In genomic region chrX:111039606-111040005, GRCh38 we compare ENCODE assay signal across 17 cellular contexts. TPM values are rescaled to one million over a fixed set of nuclear protein-coding genes. Genes with fewer than 3 reads are reported as not detected.
DNase-seq lines count a peak whose midpoint lies in the region; TF ChIP-seq lines count a peak whose summit lies in the region.
"Had no signal": no experiment of that assay in that cellular context is flagged by ENCODE, and none has a peak within 500 bp of the region (broad histone marks: within the 10 kb centered on the region; RNA-seq: fewer than 3 reads in every experiment).

No MANE protein-coding gene starts in this region.

- no peaks in the 10 kb centered on the region for H3K9me3 Mint-ChIP-seq in MCF 10A (ENCODE audit: unreplicated experiment)
- H3K9me3 Mint-ChIP-seq: CD8-positive, alpha-beta memory T cell had no signal

- no peak overlapping the region for H3K4me2 ChIP-seq in smooth muscle cell
- H3K4me2 ChIP-seq: BLaER1 had no signal

- TF ChIP-seq EP300 in sigmoid colon (IDR thresholded peaks at IDR 0.05): no peak

- no peaks in the 10 kb centered on the region for H4K20me1 ChIP-seq in smooth muscle cell (ENCODE audit: low read depth)
- H4K20me1 ChIP-seq: BLaER1 had no signal

- H3K36me3 ChIP-seq in breast epithelium (no peaks in the 10 kb centered on the region), sigmoid colon (no peaks in the 10 kb centered on the region), smooth muscle cell (ENCODE audit: low read depth) (no peaks in the 10 kb centered on the region)
- H3K36me3 ChIP-seq: BLaER1, MG63 had no signal

- CTCF ChIA-PET in MCF 10A (lab: Yijun Ruan, JAX): no interaction called here

- BruUV-seq in MCF 10A (replicated peaks; lab: Mats Ljungman, UMichigan): no TSS peak

- no peak overlapping the region for H3K9ac ChIP-seq in smooth muscle cell (ENCODE audit: low read depth)
- H3K9ac ChIP-seq: BLaER1 had no signal

- H3K27ac Mint-ChIP-seq in MCF 10A (ENCODE audit: low read depth, unreplicated experiment): peak overlapping the region; percentile 83

- H3F3A ChIP-seq in smooth muscle cell (ENCODE audit: low read depth): no peaks in the 10 kb centered on the region

- H3K9me3 ChIP-seq in breast epithelium (no peaks in the 10 kb centered on the region), sigmoid colon (no peaks in the 10 kb centered on the region), smooth muscle cell (replicated peaks; ENCODE audit: low read depth) (no peaks in the 10 kb centered on the region)
- H3K9me3 ChIP-seq: BLaER1, MG63 had no signal

- H3K27ac ChIP-seq in breast epithelium (no peak overlapping the region), sigmoid colon (no peak overlapping the region), smooth muscle cell (ENCODE audit: low read depth) (no peak overlapping the region)
- H3K27ac ChIP-seq: 22Rv1, BLaER1 had no signal

- peaks cover 21% of the 10 kb centered on the region for H3K4me1 Mint-ChIP-seq in MCF 10A (ENCODE audit: insufficient read depth, unreplicated experiment)

- WGBS in sigmoid colon, 2 donors: 51 to 60% methylated on average over 2 of the region's 2 CpGs
- 65% methylated on average over 2 of the region's 2 CpGs for WGBS in smooth muscle cell (ENCODE audit: low lambda C conversion rate)

- no peak for TF ChIP-seq CTCF in MCF 10A (IDR thresholded peaks at IDR 0.05; ENCODE audit: unreplicated experiment)
- TF ChIP-seq CTCF in breast epithelium (IDR thresholded peaks at IDR 0.05): no peak
- no peak for TF ChIP-seq CTCF in sigmoid colon (IDR thresholded peaks at IDR 0.05)
- no peak for TF ChIP-seq CTCF in smooth muscle cell (IDR thresholded peaks at IDR 0.05; ENCODE audit: borderline replicate concordance, insufficient read depth, poor library complexity, severe bottlenecking)

- TF ChIP-seq POLR2A in breast epithelium (IDR thresholded peaks at IDR 0.05): no peak
- TF ChIP-seq POLR2A in sigmoid colon (IDR thresholded peaks at IDR 0.05): no peak

- H3K4me3 Mint-ChIP-seq in MCF 10A (ENCODE audit: unreplicated experiment): no peak overlapping the region

- no peaks in the 10 kb centered on the region for H3K79me2 ChIP-seq in smooth muscle cell (ENCODE audit: low read depth)

- H3K36me3 Mint-ChIP-seq in MCF 10A (ENCODE audit: insufficient read depth, unreplicated experiment): peaks cover 13% of the 10 kb centered on the region
- H3K36me3 Mint-ChIP-seq: CD8-positive, alpha-beta memory T cell had no signal

- DNase-seq in MCF 10A (ENCODE audit: unreplicated experiment): peak; percentile 54
- DNase-seq in breast epithelium (ENCODE audit: low spot score in 2 of 2): no peak
- DNase-seq in astrocyte of the hippocampus (ENCODE audit: low read depth, low spot score): peak; percentile 42
- DNase-seq in iPS-NIHi7 (ENCODE audit: extremely low spot score): peak; percentile 31
- no peak for DNase-seq in sigmoid colon
- no peak for DNase-seq in smooth muscle cell (lab: John Stamatoyannopoulos, UW; ENCODE audit: unreplicated experiment)
- DNase-seq in OCI-M1 (lab: John Stamatoyannopoulos, UW): no peak
- DNase-seq in cortex of kidney (lab: John Stamatoyannopoulos, UW): no peak
- DNase-seq: CD8-positive, alpha-beta memory T cell; DND-41; GOT3; MG63; NCI-H1105; NCI-H1694 treated with DMSO at 0.1 percent for 48 hours; NCI-H748 treated with DMSO at 0.1 percent for 48 hours had no signal

- POLR2A ChIA-PET in MCF 10A (lab: Yijun Ruan, JAX): interaction anchor here (0.8 kb wide), 1 partner anchor 246 kb away, joined by 3 read pairs; no protein-coding TSS in a partner anchor

- H2AFZ ChIP-seq in smooth muscle cell (ENCODE audit: low read depth): no peak overlapping the region

- intact Hi-C loops in MCF 10A (cut with micrococcal nuclease) (no loop called here), breast epithelium (cut with DNase I; ENCODE audit: low total_unique reads) (no loop called here), sigmoid colon (cut with DNase I) (no loop called here)

- H3K4me3 ChIP-seq in breast epithelium (no peak overlapping the region), sigmoid colon (no peak overlapping the region), smooth muscle cell (no peak overlapping the region)
- H3K4me3 ChIP-seq: BLaER1, MG63 had no signal

- H3K4me1 ChIP-seq in breast epithelium (no peaks in the 10 kb centered on the region), sigmoid colon (no peaks in the 10 kb centered on the region), smooth muscle cell (ENCODE audit: low read depth) (no peaks in the 10 kb centered on the region)
- H3K4me1 ChIP-seq: BLaER1 had no signal

- H3K27me3 ChIP-seq in breast epithelium: peaks cover 0 to 64% of the 10 kb centered on the region in 2 donors
- H3K27me3 ChIP-seq in sigmoid colon: no peaks in the 10 kb centered on the region
- no peaks in the 10 kb centered on the region for H3K27me3 ChIP-seq in smooth muscle cell (ENCODE audit: low read depth)
- H3K27me3 ChIP-seq: MG63 had no signal

- peaks cover 78% of the 10 kb centered on the region for H3K27me3 Mint-ChIP-seq in MCF 10A (ENCODE audit: insufficient read depth, unreplicated experiment)

RNA-seq across cellular contexts. Expression of gene PAK3, which starts 56.4 kb away (rescaled TPM):
- total RNA-seq in MCF 10A (2022): 4.9 and 8.5 TPM in 2 replicates
- total RNA-seq in breast epithelium: 10 to 100 TPM in 1 of 3 donors, 1 to 10 TPM in 2; 1.9 to 21.1 (median 7.5) TPM
- 1 to 10 TPM; 1.1 to 1.5 (median 1.4) TPM for total RNA-seq in sigmoid colon
- polyA plus RNA-seq in sigmoid colon: under 1 TPM in 2 of 3 donors, not detected in 1; under 0.01 to 0.26 TPM
- 0.04 and 0.36 TPM in 2 replicates for total RNA-seq in smooth muscle cell
- polyA plus RNA-seq in smooth muscle cell: 0.14 and 0.17 TPM in 2 replicates

Comparison
In these comparisons a context has a peak if more than half of its experiments do, and no peak if none do; other contexts are left out.
1. DNase-seq: peak in MCF 10A (single experiment), astrocyte of the hippocampus (single experiment) and iPS-NIHi7 (single experiment); none in breast epithelium (0 of 2), sigmoid colon (single experiment), smooth muscle cell (single experiment), OCI-M1 (single experiment) and cortex of kidney (single experiment).